ENCODE assay signal across 9 cellular contexts in genomic region chr12:57340104-57340503, GRCh38.
DNase-seq lines count a peak whose midpoint lies in the region; ATAC-seq, FAIRE-seq and TF ChIP-seq lines count a peak whose summit lies in the region.
"Had no signal": no experiment of that assay in that cellular context is flagged by ENCODE, and none has a peak within 500 bp of the region (broad histone marks: within the 10 kb centered on the region; RNA-seq: fewer than 3 reads in every experiment).

No MANE protein-coding gene starts in this region.

- H2BK15ac ChIP-seq in IMR-90 (ENCODE audit: low read depth, low read length): no peak overlapping the region

- H3K36me3 ChIP-seq in IMR-90 (ENCODE audit: control insufficient read depth, insufficient read depth, low read length) (no peaks in the 10 kb centered on the region), K562 (ENCODE audit: control insufficient read depth, insufficient read depth, low read length) (no peaks in the 10 kb centered on the region), stomach (peaks cover 0 to 8% (median 6%) of the 10 kb centered on the region in 4 donors)

- no peak overlapping the region for H2BK20ac ChIP-seq in IMR-90 (ENCODE audit: low read depth, low read length)

- H3K23ac ChIP-seq in IMR-90 (ENCODE audit: low read depth, low read length): no peak overlapping the region

- H4K5ac ChIP-seq in IMR-90 (ENCODE audit: low read depth, low read length): no peak overlapping the region

- no peak overlapping the region for H2BK5ac ChIP-seq in IMR-90 (ENCODE audit: low read depth, low read length, poor library complexity, severe bottlenecking)

- no peak overlapping the region for H2BK120ac ChIP-seq in IMR-90 (ENCODE audit: low read depth, low read length)

- TF ChIP-seq CTCF in IMR-90 (conservative IDR thresholded peaks at IDR 0.05; ENCODE audit: low read depth, low read length): no peak
- TF ChIP-seq CTCF in K562 (IDR thresholded peaks at IDR 0.05 in 2 of 3, conservative IDR thresholded peaks at IDR 0.05 in 1 of 3; ENCODE audit: insufficient read depth in 2 of 3, low read depth in 1 of 3, low read length in 3 of 3): no peak
- TF ChIP-seq CTCF in stomach (IDR thresholded peaks at IDR 0.05): no peak

- POLR2A ChIA-PET in IMR-90 (lab: Charles Lee; ENCODE audit: unreplicated experiment): no interaction called here
- POLR2A ChIA-PET in K562 (lab: Yijun Ruan, JAX): interaction anchor here (1.6 kb wide), 1 partner anchor 11 kb away, joined by 3 read pairs; no protein-coding TSS in a partner anchor

- no CpG with 5 or more reads among the region's 3 CpGs for WGBS in IMR-90 (ENCODE audit: extremely low coverage in 2 of 2, insufficient read length in 1 of 2), 2 experiments
- 10% methylated on average over 3 of the region's 3 CpGs for WGBS in K562 (ENCODE audit: insufficient coverage, low coverage, missing lambda C conversion rate)
- 7 to 24% (median 12%) methylated on average over 3 of the region's 3 CpGs for WGBS in stomach, 5 donors

- BruUV-seq in IMR-90 (replicated peaks; lab: Mats Ljungman, UMichigan) (no TSS peak), K562 (replicated peaks; lab: Mats Ljungman, UMichigan) (no TSS peak)

- FAIRE-seq in K562 (lab: Jason Lieb, UNC): peak; percentile 58

- TF ChIP-seq POLR2A in IMR-90 (IDR thresholded peaks at IDR 0.05; ENCODE audit: low read depth, low read length): no peak
- TF ChIP-seq POLR2A in K562 (conservative IDR thresholded peaks at IDR 0.05): no peak
- TF ChIP-seq POLR2A in stomach (IDR thresholded peaks at IDR 0.05): no peak

- ATAC-seq in IMR-90 (ENCODE audit: low read depth) (peak; percentile 69; the same call in 1 of the 2 replicates), K562 (0 out of 3 replicates have a peak, but pooled peaks have one; percentile 27)

- intact Hi-C loops in IMR-90 (cut with micrococcal nuclease) (no loop called here), K562 (cut with micrococcal nuclease) (no loop called here), stomach (cut with DNase I; ENCODE audit: low total_unique reads) (no loop called here)

- in situ Hi-C loops in IMR-90 (cut with MboI; ENCODE audit: low sequenced_read_pairs): no loop called here
- in situ Hi-C loops in K562 (cut with MboI): no loop called here

- H3K4me3 ChIP-seq in IMR-90 (ENCODE audit: insufficient read depth, low read depth, low read length) (no peak overlapping the region), K562 (no peak overlapping the region), stomach (no peak overlapping the region)
- H3K4me3 ChIP-seq: SJCRH30 had no signal

- H4K91ac ChIP-seq in IMR-90 (ENCODE audit: insufficient read depth, low read depth, low read length): no peak overlapping the region

- no peak overlapping the region for H4K8ac ChIP-seq in IMR-90 (ENCODE audit: low read depth in 2 of 2, low read length in 2 of 2)

- H2AFZ ChIP-seq in IMR-90 (replicated peaks; ENCODE audit: low read length, poor library complexity) (no peak overlapping the region), K562 (ENCODE audit: low read depth, low read length) (no peak overlapping the region)

- TF ChIP-seq EP300 in K562 (IDR thresholded peaks at IDR 0.05; ENCODE audit: low read length) (no peak), stomach (IDR thresholded peaks at IDR 0.05) (no peak)

- peaks cover 6 to 18% of the 10 kb centered on the region in 2 experiments; a peak in 2 of 4 replicates for H3K79me1 ChIP-seq in IMR-90 (ENCODE audit: low read depth in 1 of 2, low read length in 2 of 2)

- no peaks in the 10 kb centered on the region for H3K79me2 ChIP-seq in K562 (ENCODE audit: control insufficient read depth, insufficient read depth, low read length)

- H3K14ac ChIP-seq in IMR-90 (replicated peaks; ENCODE audit: low read depth, low read length): no peak overlapping the region

- H3K4me2 ChIP-seq in IMR-90 (ENCODE audit: low read depth, low read length) (peak overlapping the region; percentile 3; the same call in 1 of the 2 replicates), K562 (ENCODE audit: insufficient read depth, low read length) (no peak overlapping the region)

- H4K20me1 ChIP-seq in IMR-90 (ENCODE audit: insufficient read depth, low read length): no peaks in the 10 kb centered on the region
- no peaks in the 10 kb centered on the region for H4K20me1 ChIP-seq in K562 (replicated peaks; ENCODE audit: control insufficient read depth, insufficient read depth, low read length)

- H3K27ac ChIP-seq in IMR-90 (ENCODE audit: insufficient read depth, low read length) (no peak overlapping the region), K562 (ENCODE audit: extremely low read depth, low read depth, low read length) (no peak overlapping the region), stomach (no peak overlapping the region)
- H3K27ac ChIP-seq: SJCRH30 had no signal

- CTCF ChIA-PET in IMR-90 (lab: Yijun Ruan, JAX) (interaction anchor here (0.7 kb wide), 1 partner anchor 21 kb away, joined by 5 read pairs; no protein-coding TSS in a partner anchor), K562 (lab: Yijun Ruan, JAX; ENCODE audit: low intra/inter-chr PET ratio) (interaction anchor here (0.6 kb wide), 1 partner anchor 112 kb away, joined by 5 read pairs; no protein-coding TSS in a partner anchor)

- no peaks in the 10 kb centered on the region for H3K9me1 ChIP-seq in IMR-90 (ENCODE audit: insufficient read depth, low read length)
- no peaks in the 10 kb centered on the region for H3K9me1 ChIP-seq in K562 (ENCODE audit: control insufficient read depth, insufficient read depth, low read length)

- H3K27me3 ChIP-seq in IMR-90 (ENCODE audit: control insufficient read depth, insufficient read depth, low read length) (no peaks in the 10 kb centered on the region), K562 (ENCODE audit: control insufficient read depth in 2 of 2, insufficient read depth in 2 of 2, low read length in 2 of 2) (no peaks in the 10 kb centered on the region), stomach (no peaks in the 10 kb centered on the region)
- H3K27me3 ChIP-seq: SJCRH30 had no signal

- H2AK9ac ChIP-seq in IMR-90 (replicated peaks; ENCODE audit: low read depth, low read length, poor library complexity): no peak overlapping the region

- H3K9ac ChIP-seq in IMR-90 (ENCODE audit: low read depth, low read length) (no peak overlapping the region), K562 (ENCODE audit: insufficient read depth in 1 of 2, low read depth in 2 of 2, low read length in 2 of 2) (no peak overlapping the region)

- TF ChIP-seq RAD21 in IMR-90 (IDR thresholded peaks at IDR 0.05; ENCODE audit: low read length) (no peak), K562 (CRISPR knock-in tag; conservative IDR thresholded peaks at IDR 0.05 in 1 of 2, IDR thresholded peaks at IDR 0.05 in 1 of 2) (no peak)

- H3K56ac ChIP-seq in IMR-90 (ENCODE audit: extremely low read depth, insufficient read depth, low read length): no peak overlapping the region

- H3K4ac ChIP-seq in IMR-90 (ENCODE audit: low read depth, low read length): no peak overlapping the region

- H3K18ac ChIP-seq in IMR-90 (ENCODE audit: low read depth, low read length): no peak overlapping the region

- peak; percentile 87 for DNase-seq in IMR-90
- DNase-seq in K562 (ENCODE audit: extremely low read depth in 1 of 4, low spot score in 3 of 4): peak; percentile 19 to 36 (median 20)
- DNase-seq in iris pigment epithelial cell (ENCODE audit: low read depth): peak; percentile 81
- peak; percentile 37 for DNase-seq in stomach
- no peak for DNase-seq in SW 1271 (lab: John Stamatoyannopoulos, UW)
- DNase-seq in NCI-H526 (lab: John Stamatoyannopoulos, UW): no peak
- DNase-seq in DMS53 treated with DMSO at 0.1 percent for 48 hours (lab: John Stamatoyannopoulos, UW; ENCODE audit: unreplicated experiment): no peak
- DNase-seq: effector memory CD4-positive, alpha-beta T cell had no signal

- H3K9me3 ChIP-seq in IMR-90 (ENCODE audit: control insufficient read depth, insufficient read depth, low read length) (no peaks in the 10 kb centered on the region), K562 (replicated peaks; ENCODE audit: control insufficient read depth, insufficient read depth, low read depth, low read length) (no peaks in the 10 kb centered on the region), stomach (no peaks in the 10 kb centered on the region)

- dilution Hi-C loops in IMR-90 (cut with HindIII; ENCODE audit: low sequenced_read_pairs, unreplicated experiment): no loop called here

- H2AK5ac ChIP-seq in IMR-90 (ENCODE audit: low read depth, low read length): no peak overlapping the region

- peaks cover 4% of the 10 kb centered on the region; the same call in 1 of the 2 replicates for H3K4me1 ChIP-seq in IMR-90 (ENCODE audit: control insufficient read depth, insufficient read depth, low read length)
- H3K4me1 ChIP-seq in K562 (replicated peaks in 1 of 2; ENCODE audit: control insufficient read depth in 2 of 2, insufficient read depth in 2 of 2, low read length in 2 of 2): peaks cover 4 to 17% of the 10 kb centered on the region in 2 experiments
- H3K4me1 ChIP-seq in stomach: peaks cover 3 to 29% (median 14%) of the 10 kb centered on the region in 4 donors

TF ChIP-seq in IMR-90, 13 proteins besides CTCF, POLR2A, EP300 and RAD21:
- no peak for TF ChIP-seq BHLHE40 (IDR thresholded peaks at IDR 0.05; ENCODE audit: low read depth, low read length)
- no peak for TF ChIP-seq RCOR1 (IDR thresholded peaks at IDR 0.05; ENCODE audit: insufficient replicate concordance, low read length)
- no peak for TF ChIP-seq MXI1 (IDR thresholded peaks at IDR 0.05; ENCODE audit: borderline replicate concordance, low read depth, low read length)
- peak; percentile 29; the same call in 1 of the 2 replicates for TF ChIP-seq CEBPB (IDR thresholded peaks at IDR 0.05; ENCODE audit: low read depth, low read length)

TF ChIP-seq in K562, 482 proteins besides CTCF, POLR2A, EP300 and RAD21 (continues in another document):
- TF ChIP-seq RNF2 (IDR thresholded peaks at IDR 0.05) (no peak), ZNF3 (CRISPR knock-in tag; IDR thresholded peaks at IDR 0.05) (no peak), ZC3H8 (IDR thresholded peaks at IDR 0.05) (no peak), NBN (IDR thresholded peaks at IDR 0.05; ENCODE audit: low read depth) (no peak)

Comparison
In these comparisons a context has a peak if more than half of its experiments do, and no peak if none do; other contexts are left out.
1. DNase-seq: peak in IMR-90 (single experiment), K562 (4 of 4), iris pigment epithelial cell (single experiment) and stomach (single experiment); none in SW 1271 (0 of 2), NCI-H526 (0 of 2) and DMS53 treated with DMSO at 0.1 percent for 48 hours (single experiment).